ENCODE assay signal across 8 cellular contexts in the genomic region with DNA sequence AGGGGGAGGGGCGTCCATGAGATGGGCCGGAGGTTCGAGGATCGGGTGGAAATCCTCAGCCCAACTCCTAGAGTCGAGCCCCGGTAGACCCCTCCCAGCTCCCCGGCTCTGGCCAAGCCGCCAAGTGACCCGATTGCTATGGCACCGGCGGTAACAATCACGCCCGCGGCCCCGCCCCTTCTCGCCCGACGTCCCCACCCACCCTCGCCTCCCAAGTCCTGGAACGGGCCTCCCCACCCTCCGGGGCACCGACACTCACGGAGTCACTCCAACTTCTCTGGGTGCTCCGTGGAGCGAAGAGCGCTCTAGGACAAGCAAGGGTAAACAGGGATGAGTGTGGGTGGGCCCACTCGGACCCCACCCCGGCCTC. TPM values are rescaled to one million over a fixed set of nuclear protein-coding genes. Genes with fewer than 3 reads are reported as not detected.
A peak's percentile ranks its signal among the peaks of the same experiment; 100 is the strongest.
DNase-seq lines count a peak whose midpoint lies in the region; ATAC-seq and TF ChIP-seq lines count a peak whose summit lies in the region.

A gene (plus strand): TSS at position 204 of the 370 bp plus-strand sequence. CDS start 5,050 bp downstream, outside the sequence.

- H3K4me1 Mint-ChIP-seq in activated T-helper 2 cell treated with anti-CD3 and anti-CD28 coated beads, Interferon-gamma antibody, Interleukin-2, Interleukin-4, amounts not matched to agents 10 μg/mL and 5 μg/mL and 100 μg/mL, durations not matched to agents 14 hours and 24 hours and 36 hours (ENCODE audit: low read depth): peaks cover 22% of the 10 kb centered on the region
- H3K4me1 Mint-ChIP-seq in nephron: no peaks in the 10 kb centered on the region

- H3K4me3 ChIP-seq in fibroblast of the aortic adventitia (ENCODE audit: low read depth, low read length) (peak within 1 kb of the TSS; percentile 96), transverse colon (peak within 1 kb of the TSS; percentile 71 to 97 (median 86))

- H3K36me3 ChIP-seq in transverse colon: no peaks in the 10 kb centered on the region

- no peaks in the 10 kb centered on the region for H3K9me3 ChIP-seq in transverse colon

- H3K9me3 Mint-ChIP-seq in activated T-helper 2 cell treated with anti-CD3 and anti-CD28 coated beads, Interferon-gamma antibody, Interleukin-2, Interleukin-4, amounts not matched to agents 10 μg/mL and 5 μg/mL and 100 μg/mL, durations not matched to agents 14 hours and 24 hours and 36 hours: no peaks in the 10 kb centered on the region
- H3K9me3 Mint-ChIP-seq in nephron: no peaks in the 10 kb centered on the region

- peaks cover 4% of the 10 kb centered on the region for H3K27me3 Mint-ChIP-seq in activated T-helper 2 cell treated with anti-CD3 and anti-CD28 coated beads, Interferon-gamma antibody, Interleukin-2, Interleukin-4, amounts not matched to agents 10 μg/mL and 5 μg/mL and 100 μg/mL, durations not matched to agents 14 hours and 24 hours and 36 hours (ENCODE audit: low read depth)
- no peaks in the 10 kb centered on the region for H3K27me3 Mint-ChIP-seq in nephron (ENCODE audit: low read depth)

- no peaks in the 10 kb centered on the region for H3K27me3 ChIP-seq in transverse colon

- H3K4me3 Mint-ChIP-seq in activated T-helper 2 cell treated with anti-CD3 and anti-CD28 coated beads, Interferon-gamma antibody, Interleukin-2, Interleukin-4, amounts not matched to agents 10 μg/mL and 5 μg/mL and 100 μg/mL, durations not matched to agents 14 hours and 24 hours and 36 hours (ENCODE audit: low read depth): peak within 1 kb of the TSS; percentile 78
- H3K4me3 Mint-ChIP-seq in nephron: peak within 1 kb of the TSS; percentile 83 to 94 (median 88)

- H3K36me3 Mint-ChIP-seq in activated T-helper 2 cell treated with anti-CD3 and anti-CD28 coated beads, Interferon-gamma antibody, Interleukin-2, Interleukin-4, amounts not matched to agents 10 μg/mL and 5 μg/mL and 100 μg/mL, durations not matched to agents 14 hours and 24 hours and 36 hours (ENCODE audit: low read depth): no peaks in the 10 kb centered on the region
- H3K36me3 Mint-ChIP-seq in nephron (ENCODE audit: low read depth): no peaks in the 10 kb centered on the region

- WGBS in transverse colon (ENCODE audit: low coverage in 1 of 2), 2 donors: 2 to 20% methylated on average over 3 to 25 of the region's 28 CpGs

- no peak for TF ChIP-seq POLR2A in transverse colon (IDR thresholded peaks at IDR 0.05)

- TF ChIP-seq EP300 in transverse colon (IDR thresholded peaks at IDR 0.05; ENCODE audit: low read depth): no peak

- in situ Hi-C loops in transverse colon (cut with MboI; ENCODE audit: low pct_ligation_motif_present in 1 of 4, low pct_unique_long_range_greater_than_20kb in 1 of 4, low sequenced_read_pairs in 3 of 4): no loop called here

- peak within 1 kb of the TSS; percentile 71 for H3K27ac Mint-ChIP-seq in activated T-helper 2 cell treated with anti-CD3 and anti-CD28 coated beads, Interferon-gamma antibody, Interleukin-2, Interleukin-4, amounts not matched to agents 10 μg/mL and 5 μg/mL and 100 μg/mL, durations not matched to agents 14 hours and 24 hours and 36 hours
- peak within 1 kb of the TSS; percentile 59 to 94 (median 86) for H3K27ac Mint-ChIP-seq in nephron

- DNase-seq in GM03348 (ENCODE audit: low spot score) (peak; percentile 94), NCI-H2227 treated with DMSO at 0.1 percent for 48 hours (lab: John Stamatoyannopoulos, UW) (peak; percentile 8), fibroblast of the aortic adventitia (ENCODE audit: low read depth) (peak; percentile 45), transverse colon (peak; percentile 72)
- peak; percentile 12 for DNase-seq in activated T-helper 2 cell treated with anti-CD3 and anti-CD28 coated beads, Interferon-gamma antibody, Interleukin-2, Interleukin-4, amounts not matched to agents 10 μg/mL and 5 μg/mL and 100 μg/mL, durations not matched to agents 14 hours and 24 hours and 36 hours (ENCODE audit: low spot score)

- ATAC-seq in HG03442 (IDR thresholded peaks at IDR 0.05; ENCODE audit: unreplicated experiment) (no peak), HG03108 (IDR thresholded peaks at IDR 0.05; ENCODE audit: unreplicated experiment) (no peak)

- peak within 1 kb of the TSS; percentile 80 to 86 (median 84) for H3K27ac ChIP-seq in transverse colon

- H3K4me1 ChIP-seq in transverse colon: peaks cover 0 to 16% (median 8%) of the 10 kb centered on the region in 4 donors

- intact Hi-C loops in activated T-helper 2 cell treated with anti-CD3 and anti-CD28 coated beads, Interferon-gamma antibody, Interleukin-2, Interleukin-4, amounts not matched to agents 10 μg/mL and 5 μg/mL and 100 μg/mL, durations not matched to agents 14 hours and 24 hours and 36 hours (cut with micrococcal nuclease): loop anchor here (2.0 to 5.0 kb wide), 2 partner anchors 208 to 801 kb away; a partner anchor contains a TSS
- intact Hi-C loops in transverse colon (cut with DNase I; ENCODE audit: low total_unique reads): no loop called here

- TF ChIP-seq CTCF in fibroblast of the aortic adventitia (IDR thresholded peaks at IDR 0.05; ENCODE audit: insufficient read depth, low read length) (no peak), nephron (IDR thresholded peaks at IDR 0.05; ENCODE audit: unreplicated experiment in 3 of 3) (no peak), transverse colon (IDR thresholded peaks at IDR 0.05) (no peak)

RNA-seq across cellular contexts. Expression of the gene that starts here (rescaled TPM):
- total RNA-seq in activated T-helper 2 cell treated with anti-CD3 and anti-CD28 coated beads, Interferon-gamma antibody, Interleukin-2, Interleukin-4, amounts not matched to agents 10 μg/mL and 5 μg/mL and 100 μg/mL, durations not matched to agents 14 hours and 24 hours and 36 hours: 1.1 and 1.3 TPM in 2 replicates
- total RNA-seq in fibroblast of the aortic adventitia (ENCODE audit: low replicate concordance): 0.74 and 2.7 TPM in 2 replicates
- total RNA-seq in transverse colon: 1 to 10 TPM in 3 of 4 donors, under 1 TPM in 1; 1.00 to 9.0 (median 1.7) TPM

Comparison
In these comparisons a context has a peak if more than half of its experiments do, and no peak if none do; other contexts are left out.
1. DNase-seq: peak in every context shown above with its lines; median percentile 94 in GM03348; 72 in transverse colon; 45 in fibroblast of the aortic adventitia; 12 in activated T-helper 2 cell treated with anti-CD3 and anti-CD28 coated beads, Interferon-gamma antibody, Interleukin-2, Interleukin-4, amounts not matched to agents 10 μg/mL and 5 μg/mL and 100 μg/mL, durations not matched to agents 14 hours and 24 hours and 36 hours; 8 in NCI-H2227 treated with DMSO at 0.1 percent for 48 hours.